Comparison of ENCODE assay signal across 8 cellular contexts in the genomic region with DNA sequence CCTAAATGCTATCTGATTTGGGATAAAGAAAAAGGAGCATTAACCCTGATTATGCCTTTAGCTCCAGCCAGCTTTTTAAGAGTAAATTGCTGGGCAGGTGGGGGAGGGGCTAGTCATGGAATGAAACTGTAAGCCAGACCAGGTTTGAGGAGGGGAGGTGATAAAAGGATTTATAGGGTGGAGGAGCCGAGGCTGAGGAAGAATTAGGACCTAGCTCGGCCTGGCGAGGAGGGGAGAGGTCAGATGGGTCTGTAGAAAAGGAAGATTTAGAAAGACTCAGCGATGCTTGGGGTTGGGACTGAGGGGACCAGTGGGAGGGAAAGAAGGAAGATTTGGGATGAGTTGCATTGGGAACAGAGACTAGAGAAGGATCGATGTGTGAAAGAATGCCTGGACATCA.
DNase-seq lines count a peak whose midpoint lies in the region; TF ChIP-seq lines count a peak whose summit lies in the region.
"Not testable (repeated sequence)": the region's sequence is repeated elsewhere in the genome, so short reads cannot be mapped to it uniquely, and the experiment has no call there.

No MANE protein-coding gene starts in this region.

- H2BK120ac ChIP-seq in mesendoderm (ENCODE audit: low read depth, low read length), result not testable (repeated sequence)
- H2BK120ac ChIP-seq in trophoblast cell (ENCODE audit: insufficient read depth, low read length, poor library complexity), result peak overlapping the region; percentile 38

- H3K27ac ChIP-seq in HUES6 (ENCODE audit: low read depth, low read length); endodermal cell (ENCODE audit: low read depth, low read length); iPS DF 6.9 (ENCODE audit: low read length); iPS-18a (ENCODE audit: low read length); trophoblast cell (ENCODE audit: low read depth, low read length): not testable (repeated sequence)
- H3K27ac ChIP-seq in mesendoderm (ENCODE audit: low read depth, low read length), result peak overlapping the region; percentile 90

- WGBS in endodermal cell (ENCODE audit: insufficient coverage in 1 of 2, insufficient read length in 1 of 2), 2 experiments, result 58 to 80% methylated on average over 4 to 5 of the region's 5 CpGs
- no CpG with 5 or more reads among the region's 5 CpGs for WGBS in iPS DF 6.9 (ENCODE audit: insufficient coverage, insufficient read length)
- WGBS in mesendoderm (ENCODE audit: extremely low coverage, insufficient coverage, low lambda C conversion rate), result no CpG with 5 or more reads among the region's 5 CpGs
- WGBS in trophoblast cell (ENCODE audit: extremely low coverage, insufficient coverage, insufficient read length), result no CpG with 5 or more reads among the region's 5 CpGs

- not testable (repeated sequence) for H3K27me3 Mint-ChIP-seq in endodermal cell (ENCODE audit: insufficient read depth)

- H2BK12ac ChIP-seq in trophoblast cell (ENCODE audit: low read length), result peak overlapping the region; percentile 71

- H3K4me1 Mint-ChIP-seq in endodermal cell, result peaks cover 44% of the 10 kb centered on the region

- not testable (repeated sequence) for H2BK15ac ChIP-seq in mesendoderm (replicated peaks; ENCODE audit: low read depth)

- H3K27ac Mint-ChIP-seq in endodermal cell, result peak overlapping the region; percentile 94

- not testable (repeated sequence) for TF ChIP-seq CTCF in endodermal cell (conservative IDR thresholded peaks at IDR 0.05)

- not testable (repeated sequence) for H3K9me3 ChIP-seq in HUES6 (ENCODE audit: control insufficient read depth, insufficient read depth, low read depth, low read length); endodermal cell (ENCODE audit: control insufficient read depth, low read length); iPS DF 6.9 (ENCODE audit: control insufficient read depth, insufficient read depth, low read length); iPS-18a (ENCODE audit: control insufficient read depth, low read depth, low read length); trophoblast cell (ENCODE audit: insufficient read depth, low read depth, low read length)

- not testable (repeated sequence) for H4K8ac ChIP-seq in mesendoderm (ENCODE audit: low read depth, low read length); trophoblast cell (ENCODE audit: low read depth, low read length)

- not testable (repeated sequence) for DNase-seq in H7; iPS DF 6.9 (ENCODE audit: low read depth, low spot score); trophoblast cell
- peak; percentile 44 for DNase-seq in NCI-H82 treated with DMSO at 0.1 percent for 48 hours (lab: John Stamatoyannopoulos, UW; ENCODE audit: unreplicated experiment)
- peak; percentile 75 for DNase-seq in endodermal cell
- DNase-seq in mesendoderm, result peak; percentile 85

- peaks cover 40% of the 10 kb centered on the region for H3K4me1 ChIP-seq in HUES6 (ENCODE audit: control insufficient read depth, insufficient read depth, low read length)
- H3K4me1 ChIP-seq in endodermal cell (ENCODE audit: control insufficient read depth, insufficient read depth, low read length); iPS DF 6.9 (ENCODE audit: control insufficient read depth, insufficient read depth, low read length); iPS-18a (ENCODE audit: control insufficient read depth, low read depth, low read length); mesendoderm (ENCODE audit: control insufficient read depth, low read depth, low read length); trophoblast cell (ENCODE audit: control insufficient read depth in 1 of 2, insufficient read depth in 2 of 2, low read length in 2 of 2): not testable (repeated sequence)

- not testable (repeated sequence) for H2AK5ac ChIP-seq in mesendoderm (ENCODE audit: low read length); trophoblast cell (ENCODE audit: low read length)

- H3K18ac ChIP-seq in mesendoderm (ENCODE audit: low read length), result peak overlapping the region; percentile 97
- H3K18ac ChIP-seq in trophoblast cell (ENCODE audit: low read length), result not testable (repeated sequence)

- peak overlapping the region; percentile 83 for H3K56ac ChIP-seq in mesendoderm (ENCODE audit: low read length)

- H3K4me3 ChIP-seq in H7 (ENCODE audit: insufficient read depth, low read depth, low read length), result peak overlapping the region; percentile 45
- H3K4me3 ChIP-seq in HUES6 (ENCODE audit: low read depth, low read length), result peak overlapping the region; percentile 52
- H3K4me3 ChIP-seq in endodermal cell (ENCODE audit: low read length); mesendoderm (ENCODE audit: low read length); trophoblast cell (ENCODE audit: low read depth, low read length): not testable (repeated sequence)
- H3K4me3 ChIP-seq in iPS DF 6.9 (ENCODE audit: low read length), result peak overlapping the region; percentile 71
- peak overlapping the region; percentile 27 for H3K4me3 ChIP-seq in iPS-18a (ENCODE audit: low read length)

- H3K36me3 ChIP-seq in H7 (replicated peaks; ENCODE audit: control insufficient read depth, insufficient read depth, low read length); iPS DF 6.9 (ENCODE audit: control insufficient read depth, insufficient read depth, low read length); iPS-18a (ENCODE audit: control insufficient read depth, low read depth, low read length); mesendoderm (ENCODE audit: control insufficient read depth, insufficient read depth, low read length); trophoblast cell (ENCODE audit: control insufficient read depth in 1 of 2, insufficient read depth in 2 of 2, low read length in 2 of 2): not testable (repeated sequence)
- peaks cover 41% of the 10 kb centered on the region for H3K36me3 ChIP-seq in HUES6 (ENCODE audit: control insufficient read depth, insufficient read depth, low read length)
- peaks cover 24% of the 10 kb centered on the region for H3K36me3 ChIP-seq in endodermal cell (ENCODE audit: control insufficient read depth, insufficient read depth, low read length)

- not testable (repeated sequence) for H4K91ac ChIP-seq in trophoblast cell (ENCODE audit: low read depth, low read length)

- H2BK5ac ChIP-seq in mesendoderm (ENCODE audit: low read length) (peak overlapping the region; percentile 5), trophoblast cell (ENCODE audit: low read depth, low read length, poor library complexity) (peak overlapping the region; percentile 33)

- not testable (repeated sequence) for H3K4me3 Mint-ChIP-seq in endodermal cell

- H3K4ac ChIP-seq in mesendoderm (ENCODE audit: low read depth, low read length), result peak overlapping the region; percentile 36
- H3K4ac ChIP-seq in trophoblast cell (ENCODE audit: low read depth, low read length), result peak overlapping the region; percentile 62

- H3K4me2 ChIP-seq in mesendoderm (ENCODE audit: low read length); trophoblast cell (ENCODE audit: low read length): not testable (repeated sequence)

- not testable (repeated sequence) for H3K23ac ChIP-seq in mesendoderm (ENCODE audit: low read length); trophoblast cell (ENCODE audit: low read length)

- H3K36me3 Mint-ChIP-seq in endodermal cell (ENCODE audit: low read depth), result peaks cover 37% of the 10 kb centered on the region

- H4K12ac ChIP-seq in trophoblast cell (ENCODE audit: low read depth, low read length), result peak overlapping the region; percentile 30

- H2AFZ ChIP-seq in trophoblast cell (ENCODE audit: insufficient read depth, low read length, poor library complexity), result not testable (repeated sequence)

- H3K79me1 ChIP-seq in mesendoderm (ENCODE audit: low read length); trophoblast cell (ENCODE audit: low read length): not testable (repeated sequence)

- H3K79me2 ChIP-seq in mesendoderm (ENCODE audit: control insufficient read depth, insufficient read depth, low read length), result peaks cover 21% of the 10 kb centered on the region
- not testable (repeated sequence) for H3K79me2 ChIP-seq in trophoblast cell (ENCODE audit: control insufficient read depth, insufficient read depth, low read length, poor library complexity)

- H4K5ac ChIP-seq in mesendoderm (ENCODE audit: low read length), result not testable (repeated sequence)

- H3K9me3 Mint-ChIP-seq in endodermal cell, result not testable (repeated sequence)

- peak overlapping the region; percentile 67 for H3K9ac ChIP-seq in HUES6 (ENCODE audit: low read length)
- not testable (repeated sequence) for H3K9ac ChIP-seq in endodermal cell (ENCODE audit: extremely low read depth, low read length, poor library complexity, severe bottlenecking); iPS-18a (ENCODE audit: low read length); trophoblast cell (ENCODE audit: low read length)
- peak overlapping the region; percentile 50 for H3K9ac ChIP-seq in mesendoderm (ENCODE audit: low read length)

- not testable (repeated sequence) for H3K27me3 ChIP-seq in H7 (ENCODE audit: control insufficient read depth, insufficient read depth, low read length); HUES6 (ENCODE audit: control insufficient read depth, insufficient read depth, low read length); endodermal cell (ENCODE audit: control insufficient read depth, insufficient read depth, low read length, poor library complexity, severe bottlenecking); iPS DF 6.9 (ENCODE audit: control insufficient read depth, insufficient read depth, low read length); iPS-18a (ENCODE audit: control insufficient read depth, insufficient read depth, low read length); mesendoderm (ENCODE audit: insufficient read depth, low read length, poor library complexity); trophoblast cell (ENCODE audit: insufficient read depth, low read length)

- H3K14ac ChIP-seq in trophoblast cell (ENCODE audit: low read length), result not testable (repeated sequence)
